Comparison of ENCODE assay signal across 27 cellular contexts in genomic region chr2:240422683-240423329, GRCh38.
"Had no signal": no experiment of that assay in that cellular context is flagged by ENCODE, and none has a peak within 500 bp of the region (broad histone marks: within the 10 kb centered on the region; RNA-seq: fewer than 3 reads in every experiment).

No MANE protein-coding gene starts in this region.

- H3K27me3 Mint-ChIP-seq: activated B cell treated with CpG ODN at 0.5 μM for 24 hours had no signal

- FAIRE-seq: TTC549 had no signal

- ATAC-seq: activated CD8-positive, alpha-beta memory T cell treated with anti-CD3 and anti-CD28 coated beads, Interleukin-2, amount 10 ng/mL, durations not matched to agents 7 days and 5 days; T-cell had no signal

- DNase-seq: activated B cell treated with CpG ODN at 0.5 μM for 24 hours; activated CD4-positive, alpha-beta T cell treated with anti-CD3 and anti-CD28 coated beads for 1 hour; activated CD4-positive, alpha-beta T cell treated with anti-CD3 and anti-CD28 coated beads, Interleukin-2, amount 10 ng/mL, durations not matched to agents 24 days and 14 days; activated CD4-positive, alpha-beta T cell treated with anti-CD3 and anti-CD28 coated beads, Interleukin-2, amount 50 U/mL, for 48 hours; activated CD8-positive, alpha-beta memory T cell treated with anti-CD3 and anti-CD28 coated beads, Interleukin-2, amount 10 ng/mL, durations not matched to agents 7 days and 5 days; activated effector memory CD4-positive, alpha-beta T cell treated with anti-CD3 and anti-CD28 coated beads, Interleukin-2, amount 50 U/mL, for 16 hours; activated naive CD4-positive, alpha-beta T cell treated with Interleukin-2 at 50 U/mL for 16 hours; activated naive CD8-positive, alpha-beta T cell treated with anti-CD3 and anti-CD28 coated beads for 36 hours; activated T-cell treated with anti-CD3 and anti-CD28 coated beads, Interleukin-2, amount 50 U/mL, for 24 hours; anterior cingulate cortex; caudate nucleus; MG63; MV-4-11; NCI-H1092 treated with DMSO at 0.1 percent for 48 hours; NCI-H1417 treated with DMSO at 0.1 percent for 48 hours; NCI-H1694; NCI-H2029 treated with DMSO at 0.1 percent for 48 hours; NCI-H345; NCI-H510A; NCI-H526 treated with DMSO at 0.1 percent for 48 hours; NCI-H82; T-cell; T-helper 2 cell; T1000 had no signal

- H3K4me3 Mint-ChIP-seq: activated B cell treated with CpG ODN at 0.5 μM for 24 hours; activated CD4-positive, alpha-beta T cell treated with anti-CD3 and anti-CD28 coated beads, Interleukin-2, amount 10 ng/mL, durations not matched to agents 24 days and 14 days; activated CD8-positive, alpha-beta memory T cell treated with anti-CD3 and anti-CD28 coated beads, Interleukin-2, amount 10 ng/mL, durations not matched to agents 7 days and 5 days; activated naive CD8-positive, alpha-beta T cell treated with anti-CD3 and anti-CD28 coated beads for 36 hours; activated T-cell treated with anti-CD3 and anti-CD28 coated beads, Interleukin-2, amount 50 U/mL, for 24 hours; T-cell had no signal

- H3K27me3 ChIP-seq: breast epithelium, MG63 had no signal

- H3K4me1 Mint-ChIP-seq: activated B cell treated with CpG ODN at 0.5 μM for 24 hours, T-cell had no signal

- H3K4me1 ChIP-seq: breast epithelium had no signal

- H3K27ac ChIP-seq: breast epithelium, SK-N-MC had no signal

- H3K27ac Mint-ChIP-seq: activated B cell treated with CpG ODN at 0.5 μM for 24 hours; activated CD4-positive, alpha-beta T cell treated with anti-CD3 and anti-CD28 coated beads, Interleukin-2, amount 10 ng/mL, durations not matched to agents 24 days and 14 days; activated CD8-positive, alpha-beta memory T cell treated with anti-CD3 and anti-CD28 coated beads, Interleukin-2, amount 10 ng/mL, durations not matched to agents 7 days and 5 days; activated naive CD8-positive, alpha-beta T cell treated with anti-CD3 and anti-CD28 coated beads for 36 hours; activated T-cell treated with anti-CD3 and anti-CD28 coated beads, Interleukin-2, amount 50 U/mL, for 24 hours; T-cell had no signal

- H3K36me3 ChIP-seq: breast epithelium, MG63 had no signal

- H3K4me3 ChIP-seq: breast epithelium, MG63, SK-N-MC had no signal

- H3K36me3 Mint-ChIP-seq: activated CD8-positive, alpha-beta memory T cell treated with anti-CD3 and anti-CD28 coated beads, Interleukin-2, amount 10 ng/mL, durations not matched to agents 7 days and 5 days; T-cell had no signal
